In the genomic region with DNA sequence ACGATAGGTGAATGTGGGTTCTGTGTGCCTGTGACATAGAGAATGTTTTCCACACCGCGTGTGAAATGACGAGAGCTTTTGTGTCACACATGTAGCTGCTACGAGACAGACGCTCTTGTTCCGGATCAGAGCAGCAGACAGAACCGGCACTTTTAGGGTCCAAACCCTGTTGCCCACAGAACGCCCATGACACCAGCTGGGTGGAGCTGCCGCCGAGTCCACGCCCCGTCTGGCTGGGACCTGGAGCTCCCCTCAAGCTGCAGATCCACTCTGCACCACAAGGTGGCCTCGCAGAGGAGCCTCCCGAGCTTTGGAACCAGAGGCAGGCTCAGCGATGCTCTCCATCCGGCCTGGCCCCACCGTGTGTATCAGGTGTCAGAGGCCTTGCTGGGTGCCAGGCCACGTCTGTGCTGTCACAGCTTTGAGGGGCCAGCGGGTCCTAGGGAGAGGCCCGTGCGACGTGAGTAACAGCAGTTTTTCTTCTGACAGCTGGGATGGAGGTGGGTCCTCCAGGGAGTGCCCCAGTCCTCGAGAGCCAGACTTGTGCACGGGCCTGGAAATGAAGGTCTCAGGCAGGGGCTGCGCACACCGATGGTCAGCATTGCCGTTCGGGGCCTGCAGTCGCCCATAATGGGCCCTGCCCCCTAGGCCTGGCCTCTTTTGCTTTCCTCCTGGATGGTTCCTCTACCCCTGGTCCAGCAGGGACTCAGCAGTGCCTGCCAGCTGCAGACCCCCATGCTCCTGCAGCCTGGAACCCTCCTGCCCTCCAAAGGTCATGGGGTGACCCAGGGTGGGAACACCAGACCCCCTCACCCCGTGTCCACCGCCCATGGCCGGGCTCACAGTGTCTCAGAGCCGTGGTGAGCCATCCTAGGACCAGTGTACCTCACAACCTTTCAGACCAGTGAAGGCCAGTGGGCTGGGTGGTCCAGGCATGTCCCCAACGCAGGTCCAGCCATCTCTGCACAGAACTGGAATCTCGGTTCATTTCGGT, we compare ENCODE assay signal across 9 cellular contexts. TPM values are rescaled to one million over a fixed set of nuclear protein-coding genes. Genes with fewer than 3 reads are reported as not detected.
DNase-seq lines count a peak whose midpoint lies in the region; ATAC-seq and TF ChIP-seq lines count a peak whose summit lies in the region.
"Had no signal": no experiment of that assay in that cellular context is flagged by ENCODE, and none has a peak within 500 bp of the region (broad histone marks: within the 10 kb centered on the region; RNA-seq: fewer than 3 reads in every experiment).

No MANE protein-coding gene starts in this region.

- H3K4me3 Mint-ChIP-seq in CD8-positive, alpha-beta T cell = no peak overlapping the region
- peak overlapping the region; percentile 31 for H3K4me3 Mint-ChIP-seq in activated CD8-positive, alpha-beta T cell treated with anti-CD3 and anti-CD28 coated beads, Interleukin-2, amount 10 ng/mL, durations not matched to agents 7 days and 5 days
- peak overlapping the region; percentile 64 for H3K4me3 Mint-ChIP-seq in memory B cell

- intact Hi-C loops in CD8-positive, alpha-beta T cell (cut with DNase I, micrococcal nuclease) = loop anchor here (1.0 to 2.0 kb wide), 4 partner anchors 29 to 242 kb away; no protein-coding TSS in a partner anchor

- H3K36me3 Mint-ChIP-seq in CD8-positive, alpha-beta T cell = no peaks in the 10 kb centered on the region
- no peaks in the 10 kb centered on the region for H3K36me3 Mint-ChIP-seq in activated CD8-positive, alpha-beta T cell treated with anti-CD3 and anti-CD28 coated beads, Interleukin-2, amount 10 ng/mL, durations not matched to agents 7 days and 5 days (ENCODE audit: low read depth)
- no peaks in the 10 kb centered on the region for H3K36me3 Mint-ChIP-seq in memory B cell

- DNase-seq in CD8-positive, alpha-beta T cell = peak; percentile 70 to 90 (median 88)
- DNase-seq in NCI-H774 (lab: John Stamatoyannopoulos, UW) = peak; percentile 94
- peak; percentile 93 for DNase-seq in activated CD8-positive, alpha-beta T cell treated with anti-CD3 and anti-CD28 coated beads, Interleukin-2, amount 10 ng/mL, durations not matched to agents 7 days and 5 days
- DNase-seq in effector CD8-positive, alpha-beta T cell (lab: John Stamatoyannopoulos, UW) = peak; percentile 79
- DNase-seq in memory B cell (ENCODE audit: low spot score in 2 of 2) = peak; percentile 82 to 87
- DNase-seq in stimulated activated CD8-positive, alpha-beta memory T cell treated with anti-CD3 and anti-CD28 coated beads, Interleukin-12 subunit alpha, Interleukin-12 subunit beta, amount 100 ng/mL, for 24 hours (ENCODE audit: extremely low read depth) = peak; percentile 66

- CTCF ChIA-PET in CD8-positive, alpha-beta T cell (lab: Charles Lee) = interaction anchor here (0.7 to 1.9 kb wide), 12 partner anchors 8 to 253 kb away, joined by 3 to 16 read pairs (median 5); a partner anchor contains a TSS
- CTCF ChIA-PET in activated CD8-positive, alpha-beta T cell treated with anti-CD3 and anti-CD28 coated beads, Interleukin-2, amount 10 ng/mL, durations not matched to agents 7 days and 5 days (lab: Charles Lee) = interaction anchor here (0.6 to 2.2 kb wide), 12 partner anchors 10 to 257 kb away, joined by 3 to 30 read pairs (median 4); a partner anchor contains a TSS

- peaks cover 7% of the 10 kb centered on the region for H3K4me1 ChIP-seq in CD8-positive, alpha-beta T cell (ENCODE audit: insufficient read depth, low read length)

- H3K27ac Mint-ChIP-seq in CD8-positive, alpha-beta T cell = peak overlapping the region; percentile 60
- peak overlapping the region; percentile 75 for H3K27ac Mint-ChIP-seq in activated CD8-positive, alpha-beta T cell treated with anti-CD3 and anti-CD28 coated beads, Interleukin-2, amount 10 ng/mL, durations not matched to agents 7 days and 5 days
- no peak overlapping the region for H3K27ac Mint-ChIP-seq in memory B cell

- no peak overlapping the region for H3K4me3 ChIP-seq in CD8-positive, alpha-beta T cell (ENCODE audit: low read depth, low read length)

- no peaks in the 10 kb centered on the region for H3K27me3 ChIP-seq in CD8-positive, alpha-beta T cell (ENCODE audit: insufficient read depth, low read length)

- peaks cover 7% of the 10 kb centered on the region for H3K27me3 Mint-ChIP-seq in CD8-positive, alpha-beta T cell (ENCODE audit: low read depth)
- H3K27me3 Mint-ChIP-seq in activated CD8-positive, alpha-beta T cell treated with anti-CD3 and anti-CD28 coated beads, Interleukin-2, amount 10 ng/mL, durations not matched to agents 7 days and 5 days (ENCODE audit: low read depth) = peaks cover 2% of the 10 kb centered on the region
- peaks cover 9% of the 10 kb centered on the region for H3K27me3 Mint-ChIP-seq in memory B cell

- ATAC-seq in CD8-positive, alpha-beta T cell = peak; percentile 99
- ATAC-seq in GM19397 (IDR thresholded peaks at IDR 0.05; ENCODE audit: unreplicated experiment) (peak; percentile 76), HG03521 (IDR thresholded peaks at IDR 0.05; ENCODE audit: unreplicated experiment) (peak; percentile 63), memory B cell (ENCODE audit: low read depth) (peak; percentile 93)
- peak; percentile 97 for ATAC-seq in activated CD8-positive, alpha-beta T cell treated with anti-CD3 and anti-CD28 coated beads, Interleukin-2, amount 10 ng/mL, durations not matched to agents 7 days and 5 days

- no peaks in the 10 kb centered on the region for H3K36me3 ChIP-seq in CD8-positive, alpha-beta T cell (ENCODE audit: insufficient read depth, low read length)

- H3K27ac ChIP-seq in CD8-positive, alpha-beta T cell (ENCODE audit: low read depth, low read length) = no peak overlapping the region

- H3K4me1 Mint-ChIP-seq in CD8-positive, alpha-beta T cell (ENCODE audit: low read depth) = peaks cover 6% of the 10 kb centered on the region
- peaks cover 8% of the 10 kb centered on the region for H3K4me1 Mint-ChIP-seq in activated CD8-positive, alpha-beta T cell treated with anti-CD3 and anti-CD28 coated beads, Interleukin-2, amount 10 ng/mL, durations not matched to agents 7 days and 5 days (ENCODE audit: low read depth)
- peaks cover 11% of the 10 kb centered on the region for H3K4me1 Mint-ChIP-seq in memory B cell

- peak; percentile 86 for TF ChIP-seq CTCF in CD8-positive, alpha-beta T cell (IDR thresholded peaks at IDR 0.05)

- POLR2A ChIA-PET in CD8-positive, alpha-beta T cell (lab: Charles Lee) = interaction anchor here (2.5 kb wide), 1 partner anchor 30 kb away, joined by 14 read pairs; a partner anchor contains a TSS
- POLR2A ChIA-PET in activated CD8-positive, alpha-beta T cell treated with anti-CD3 and anti-CD28 coated beads, Interleukin-2, amount 10 ng/mL, durations not matched to agents 7 days and 5 days (lab: Charles Lee) = interaction anchor here (1.1 kb wide), 1 partner anchor 30 kb away, joined by 6 read pairs; no protein-coding TSS in a partner anchor

- H3K9me3 Mint-ChIP-seq in CD8-positive, alpha-beta T cell = no peaks in the 10 kb centered on the region
- H3K9me3 Mint-ChIP-seq in activated CD8-positive, alpha-beta T cell treated with anti-CD3 and anti-CD28 coated beads, Interleukin-2, amount 10 ng/mL, durations not matched to agents 7 days and 5 days (ENCODE audit: insufficient read depth) = no peaks in the 10 kb centered on the region
- H3K9me3 Mint-ChIP-seq in memory B cell = no peaks in the 10 kb centered on the region

- H3K9me3 ChIP-seq in CD8-positive, alpha-beta T cell (ENCODE audit: low read length) = no peaks in the 10 kb centered on the region

RNA-seq across cellular contexts. Expression of a gene that starts 2.5 kb away (rescaled TPM):
- total RNA-seq in CD8-positive, alpha-beta T cell = not detected
- not detected for total RNA-seq in activated CD8-positive, alpha-beta T cell treated with anti-CD3 and anti-CD28 coated beads, Interleukin-2, amount 10 ng/mL, durations not matched to agents 7 days and 5 days
- total RNA-seq: glomerular endothelial cell had no signal

RNA-seq across cellular contexts. Expression of a gene that starts 29.2 kb away (rescaled TPM):
- 1 to 10 TPM; 1.5 to 2.2 TPM for total RNA-seq in CD8-positive, alpha-beta T cell
- 1 to 10 TPM; 5.3 to 6.8 TPM for total RNA-seq in activated CD8-positive, alpha-beta T cell treated with anti-CD3 and anti-CD28 coated beads, Interleukin-2, amount 10 ng/mL, durations not matched to agents 7 days and 5 days

RNA-seq across cellular contexts. Expression of a gene that starts 29.3 kb away (rescaled TPM):
- 100 to 1,000 TPM; 203 to 216 TPM for total RNA-seq in CD8-positive, alpha-beta T cell
- 100 to 1,000 TPM; 145 to 152 TPM for total RNA-seq in activated CD8-positive, alpha-beta T cell treated with anti-CD3 and anti-CD28 coated beads, Interleukin-2, amount 10 ng/mL, durations not matched to agents 7 days and 5 days
